ENCODE assay signal across 16 cellular contexts in the genomic region with DNA sequence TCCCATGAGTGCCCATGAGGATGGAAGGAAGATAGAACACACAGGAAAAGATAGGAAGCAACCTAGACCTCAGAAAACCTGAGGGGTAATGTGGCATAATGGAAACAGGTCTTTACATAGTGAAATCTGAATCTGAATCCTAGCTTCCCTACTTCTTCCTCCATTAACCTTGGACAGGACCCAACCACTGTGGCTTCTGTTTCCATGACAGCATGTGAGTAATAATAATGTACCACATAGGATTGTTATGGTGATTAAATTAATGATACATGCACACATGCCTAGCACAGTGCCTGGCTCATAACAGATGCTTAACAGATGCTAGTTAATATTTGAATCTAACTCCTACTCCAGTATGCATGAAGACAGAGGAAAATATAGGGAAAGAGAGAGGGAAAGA. TPM values are rescaled to one million over a fixed set of nuclear protein-coding genes. Genes with fewer than 3 reads are reported as not detected.
A peak's percentile ranks its signal among the peaks of the same experiment; 100 is the strongest.
DNase-seq lines count a peak whose midpoint lies in the region; ATAC-seq and TF ChIP-seq lines count a peak whose summit lies in the region.
"Had no signal": no experiment of that assay in that cellular context is flagged by ENCODE, and none has a peak within 500 bp of the region (broad histone marks: within the 10 kb centered on the region; RNA-seq: fewer than 3 reads in every experiment).

No MANE protein-coding gene starts in this region.

- CTCF ChIA-PET in T-cell (lab: Charles Lee), result interaction anchor here in 1 of 2 donors (1.0 kb wide), 1 partner anchor 162 kb away, joined by 3 read pairs; no protein-coding TSS in a partner anchor

- H3K27ac Mint-ChIP-seq in T-cell, result peak overlapping the region; percentile 95 to 98
- peak overlapping the region; percentile 94 to 98 for H3K27ac Mint-ChIP-seq in effector memory CD8-positive, alpha-beta T cell
- no peak overlapping the region for H3K27ac Mint-ChIP-seq in chondrocyte (ENCODE audit: unreplicated experiment)

- peaks cover 0 to 3% (median 0%) of the 10 kb centered on the region in 3 donors for H3K9me3 Mint-ChIP-seq in T-cell
- H3K9me3 Mint-ChIP-seq in effector memory CD8-positive, alpha-beta T cell, result no peaks in the 10 kb centered on the region
- H3K9me3 Mint-ChIP-seq in chondrocyte (ENCODE audit: low read depth), result no peaks in the 10 kb centered on the region
- H3K9me3 Mint-ChIP-seq: immature natural killer cell had no signal

- H3K36me3 Mint-ChIP-seq in T-cell (peaks cover 37% of the 10 kb centered on the region), chondrocyte (ENCODE audit: low read depth) (no peaks in the 10 kb centered on the region)
- peaks cover 5% of the 10 kb centered on the region for H3K36me3 Mint-ChIP-seq in effector memory CD8-positive, alpha-beta T cell (ENCODE audit: insufficient read depth)

- H3K9me2 ChIP-seq in DOHH2 (replicated peaks; ENCODE audit: control insufficient read depth, low read length), result no peaks in the 10 kb centered on the region

- no peak overlapping the region for H3K9ac ChIP-seq in BLaER1 treated with 17β-estradiol and CSF1 and Interleukin-3, amounts not matched to agents 10 nM and 100 nM

- peaks cover 31 to 65% (median 49%) of the 10 kb centered on the region in 10 experiments for H3K4me1 ChIP-seq in BLaER1 treated with 17β-estradiol and CSF1 and Interleukin-3, amounts not matched to agents 10 nM and 100 nM
- peaks cover 92% of the 10 kb centered on the region for H3K4me1 ChIP-seq in DOHH2 (ENCODE audit: control insufficient read depth, low read length)
- H3K4me1 ChIP-seq: right atrium auricular region, testis had no signal

- H3K4me1 Mint-ChIP-seq in T-cell (peaks cover 89 to 95% (median 93%) of the 10 kb centered on the region in 3 donors), chondrocyte (ENCODE audit: low read depth) (peaks cover 10% of the 10 kb centered on the region)
- H3K4me1 Mint-ChIP-seq in effector memory CD8-positive, alpha-beta T cell (ENCODE audit: low read depth in 2 of 2), result peaks cover 32 to 44% of the 10 kb centered on the region in 2 donors

- no peak for DNase-seq in T-cell
- DNase-seq in effector memory CD8-positive, alpha-beta T cell, result no peak
- DNase-seq in NK-92 treated with Interleukin-12 subunit alpha and Interleukin-12 subunit beta, amount 100 ng/mL, for 24 hours (lab: John Stamatoyannopoulos, UW), result no peak
- no peak for DNase-seq in DMS153 treated with DMSO at 0.1 percent for 48 hours (lab: John Stamatoyannopoulos, UW; ENCODE audit: unreplicated experiment)
- no peak for DNase-seq in NCI-H2227 treated with DMSO at 0.1 percent for 48 hours (lab: John Stamatoyannopoulos, UW)
- DNase-seq in chondrocyte (ENCODE audit: low spot score), result no peak
- DNase-seq: DMS153, immature natural killer cell, NCI-H1694 treated with DMSO at 0.1 percent for 48 hours, NCI-H446, SHP77 treated with DMSO at 0.1 percent for 48 hours, testis had no signal

- TF ChIP-seq CTCF in DOHH2 (IDR thresholded peaks at IDR 0.05; ENCODE audit: low read depth, low read length, poor library complexity, severe bottlenecking) (no peak), chondrocyte (IDR thresholded peaks at IDR 0.05) (no peak)

- H3K4me2 ChIP-seq in BLaER1 treated with 17β-estradiol and CSF1 and Interleukin-3, amounts not matched to agents 10 nM and 100 nM, result peak overlapping the region in 8 of 11 experiments; percentile 76 to 94 (median 90); a peak in 9 of 22 replicates
- H3K4me2 ChIP-seq in DOHH2 (ENCODE audit: low read length), result peak overlapping the region; percentile 88

- H3K4me3 ChIP-seq in BLaER1 treated with 17β-estradiol and CSF1 and Interleukin-3, amounts not matched to agents 10 nM and 100 nM, result no peak overlapping the region
- peak overlapping the region; percentile 40 for H3K4me3 ChIP-seq in DOHH2 (ENCODE audit: low read length)
- H3K4me3 ChIP-seq: lung, right atrium auricular region, testis had no signal

- no peaks in the 10 kb centered on the region for H3K36me3 ChIP-seq in BLaER1 treated with 17β-estradiol and CSF1 and Interleukin-3, amounts not matched to agents 10 nM and 100 nM
- H3K36me3 ChIP-seq in DOHH2 (ENCODE audit: control insufficient read depth, low read length), result peaks cover 79% of the 10 kb centered on the region
- H3K36me3 ChIP-seq: right atrium auricular region had no signal

- no peaks in the 10 kb centered on the region for H3K27me3 ChIP-seq in BLaER1 treated with 17β-estradiol and CSF1 and Interleukin-3, amounts not matched to agents 10 nM and 100 nM
- H3K27me3 ChIP-seq in DOHH2 (ENCODE audit: control insufficient read depth, low read length), result no peaks in the 10 kb centered on the region
- H3K27me3 ChIP-seq: right atrium auricular region, testis had no signal

- H3F3A ChIP-seq in DOHH2 (ENCODE audit: control insufficient read depth, insufficient read depth), result peaks cover 37% of the 10 kb centered on the region

- ATAC-seq in T-cell (replicated peaks in 1 of 4), result no peak
- no peak for ATAC-seq in effector memory CD8-positive, alpha-beta T cell (replicated peaks)

- H3K27ac ChIP-seq in BLaER1 treated with 17β-estradiol and CSF1 and Interleukin-3, amounts not matched to agents 10 nM and 100 nM, result peak overlapping the region in 1 of 11 experiments; percentile 88; a peak in 2 of 22 replicates
- peak overlapping the region; percentile 99 for H3K27ac ChIP-seq in DOHH2 (ENCODE audit: low read depth, low read length)
- H3K27ac ChIP-seq: right atrium auricular region, testis had no signal

- 0 out of 22 replicates have a peak, but pooled peaks cover 0 to 4% (median 0%) of the 10 kb centered on the region in 11 experiments for H3K9me3 ChIP-seq in BLaER1 treated with 17β-estradiol and CSF1 and Interleukin-3, amounts not matched to agents 10 nM and 100 nM (replicated peaks in 1 of 11)
- H3K9me3 ChIP-seq in DOHH2 (ENCODE audit: control insufficient read depth, insufficient read depth, low read length), result no peaks in the 10 kb centered on the region
- H3K9me3 ChIP-seq: right atrium auricular region, testis had no signal

- peak overlapping the region in 1 of 3 donors; percentile 72 for H3K4me3 Mint-ChIP-seq in T-cell
- H3K4me3 Mint-ChIP-seq in effector memory CD8-positive, alpha-beta T cell, result peak overlapping the region in 1 of 2 donors; percentile 13
- H3K4me3 Mint-ChIP-seq in chondrocyte (ENCODE audit: unreplicated experiment), result no peak overlapping the region

- peaks cover 86% of the 10 kb centered on the region for H3K79me2 ChIP-seq in DOHH2 (ENCODE audit: control insufficient read depth, low read length)

- POLR2A ChIA-PET in T-cell (lab: Charles Lee), result no interaction called here

- H4K20me1 ChIP-seq in BLaER1 treated with 17β-estradiol and CSF1 and Interleukin-3, amounts not matched to agents 10 nM and 100 nM, result no peaks in the 10 kb centered on the region
- no peaks in the 10 kb centered on the region for H4K20me1 ChIP-seq in DOHH2 (ENCODE audit: control insufficient read depth, insufficient read depth, low read depth, low read length)

- H3K27me3 Mint-ChIP-seq in T-cell (no peaks in the 10 kb centered on the region), chondrocyte (ENCODE audit: low read depth) (peaks cover 2% of the 10 kb centered on the region)
- H3K27me3 Mint-ChIP-seq in effector memory CD8-positive, alpha-beta T cell, result no peaks in the 10 kb centered on the region

RNA-seq across cellular contexts. Expression of a gene that starts 11.2 kb away (rescaled TPM):
- total RNA-seq in T-cell (10 to 100 TPM; 14.4 to 23.4 (median 17.8) TPM), chondrocyte (1.6 to 2.5 TPM (median 2.4 TPM) in 3 replicates)

RNA-seq across cellular contexts. Expression of a gene that starts 52.4 kb away (rescaled TPM):
- total RNA-seq in T-cell, result 10 to 100 TPM; 45.1 to 96.4 (median 53.3) TPM
- 26.5 to 31.7 TPM (median 27.5 TPM) in 3 replicates for total RNA-seq in chondrocyte
